In the genomic region with DNA sequence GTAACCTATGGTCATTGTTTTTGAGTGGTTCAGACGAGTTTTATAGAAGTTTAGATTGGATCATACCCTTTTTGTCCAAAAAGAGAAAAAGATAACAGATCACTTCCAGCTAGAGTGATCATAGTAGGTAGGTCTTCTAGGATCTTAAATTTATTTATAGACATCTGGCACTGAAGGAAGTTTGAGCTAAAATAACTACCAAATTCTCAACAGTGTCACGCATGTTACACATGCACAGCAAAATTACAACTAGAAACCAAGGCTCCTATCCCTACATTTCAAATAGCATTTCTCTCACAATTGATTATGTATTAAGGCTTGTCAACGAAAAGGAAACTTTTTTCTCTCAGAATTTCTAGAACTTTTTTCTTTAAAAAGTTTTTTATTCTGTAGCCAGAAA, we compare ENCODE assay signal across 16 cellular contexts. TPM values are rescaled to one million over a fixed set of nuclear protein-coding genes. Genes with fewer than 3 reads are reported as not detected.
DNase-seq lines count a peak whose midpoint lies in the region; ATAC-seq, FAIRE-seq and TF ChIP-seq lines count a peak whose summit lies in the region.
"Had no signal": no experiment of that assay in that cellular context is flagged by ENCODE, and none has a peak within 500 bp of the region (broad histone marks: within the 10 kb centered on the region; RNA-seq: fewer than 3 reads in every experiment).

No MANE protein-coding gene starts in this region.

- peaks cover 43% of the 10 kb centered on the region for H4K20me1 ChIP-seq in keratinocyte (ENCODE audit: control insufficient read depth, extremely low read depth, insufficient read depth, low read length)

- H3K9me3 Mint-ChIP-seq in activated naive CD4-positive, alpha-beta T cell treated with anti-CD3 and anti-CD28 coated beads, Interleukin-2, amount 50 U/mL, for 24 hours, result no peaks in the 10 kb centered on the region

- H3K36me3 Mint-ChIP-seq in activated naive CD4-positive, alpha-beta T cell treated with anti-CD3 and anti-CD28 coated beads, Interleukin-2, amount 50 U/mL, for 24 hours, result peaks cover 3% of the 10 kb centered on the region

- H2AFZ ChIP-seq in keratinocyte (ENCODE audit: control insufficient read depth, low read length), result no peak overlapping the region

- H3K27ac ChIP-seq in keratinocyte (ENCODE audit: control insufficient read depth, insufficient read depth, low read length) (peak overlapping the region; percentile 2), subcutaneous abdominal adipose tissue (ENCODE audit: low read depth, low read length) (peak overlapping the region; percentile 94)

- no peak for ATAC-seq in GM21367 (IDR thresholded peaks at IDR 0.05; ENCODE audit: unreplicated experiment)

- no peak for DNase-seq in activated naive CD4-positive, alpha-beta T cell (lab: John Stamatoyannopoulos, UW)
- DNase-seq in adipocyte (ENCODE audit: low read depth) (peak; percentile 45), keratinocyte (ENCODE audit: low read depth, low spot score) (no peak), NCI-H510A treated with DMSO at 0.1 percent for 48 hours (lab: John Stamatoyannopoulos, UW) (no peak), frontal cortex (ENCODE audit: low spot score in 2 of 2) (no peak)
- DNase-seq: 8988T, NCI-H526, T-helper 1 cell had no signal

- TF ChIP-seq CTCF in keratinocyte (optimal IDR thresholded peaks at IDR 0.05 in 1 of 3, IDR thresholded peaks at IDR 0.05 in 1 of 3, conservative IDR thresholded peaks at IDR 0.05 in 1 of 3; ENCODE audit: extremely low read depth in 1 of 3, insufficient read depth in 2 of 3, low read length in 3 of 3), result no peak

- H3K9ac ChIP-seq in adipocyte (ENCODE audit: low read length) (peak overlapping the region; percentile 99), keratinocyte (ENCODE audit: control insufficient read depth, extremely low read depth, insufficient read depth, low read length) (no peak overlapping the region), subcutaneous abdominal adipose tissue (ENCODE audit: low read length in 5 of 5) (peak overlapping the region in 1 of 5 donors; percentile 43)

- dilution Hi-C loops in keratinocyte (cut with MboI; ENCODE audit: extremely low pct_ligation_motif_present, low sequenced_read_pairs), result no loop called here

- no peaks in the 10 kb centered on the region for H3K9me1 ChIP-seq in keratinocyte (ENCODE audit: control insufficient read depth, extremely low read depth, insufficient read depth, low read length)

- H3K9me3 ChIP-seq in adipocyte (ENCODE audit: control insufficient read depth, low read length) (no peaks in the 10 kb centered on the region), keratinocyte (ENCODE audit: control insufficient read depth, low read depth, low read length) (no peaks in the 10 kb centered on the region), subcutaneous abdominal adipose tissue (ENCODE audit: control insufficient read depth in 5 of 5, low read length in 5 of 5) (no peaks in the 10 kb centered on the region)

- H3K4me3 Mint-ChIP-seq in activated naive CD4-positive, alpha-beta T cell treated with anti-CD3 and anti-CD28 coated beads, Interleukin-2, amount 50 U/mL, for 24 hours, result peak overlapping the region; percentile 38

- FAIRE-seq in keratinocyte (lab: Jason Lieb, UNC), result no peak
- FAIRE-seq in frontal cortex (lab: Jason Lieb, UNC), result no peak
- FAIRE-seq: islet of Langerhans had no signal

- peak overlapping the region; percentile 97 for H3K4me2 ChIP-seq in keratinocyte (ENCODE audit: control insufficient read depth, extremely low read depth, insufficient read depth, low read depth, low read length)

- H3K4me1 Mint-ChIP-seq in activated naive CD4-positive, alpha-beta T cell treated with anti-CD3 and anti-CD28 coated beads, Interleukin-2, amount 50 U/mL, for 24 hours, result peaks cover 59% of the 10 kb centered on the region

- peak overlapping the region; percentile 99 for H3K4me3 ChIP-seq in adipocyte (ENCODE audit: low read length)
- H3K4me3 ChIP-seq in keratinocyte (ENCODE audit: control insufficient read depth in 2 of 3, extremely low read depth in 1 of 3, insufficient read depth in 2 of 3, low read depth in 1 of 3, low read length in 3 of 3), result peak overlapping the region in 1 of 3 experiments; percentile 77
- peak overlapping the region in 1 of 5 donors; percentile 97 for H3K4me3 ChIP-seq in subcutaneous abdominal adipose tissue (ENCODE audit: low read depth in 1 of 5, low read length in 5 of 5)

- peaks cover 11% of the 10 kb centered on the region for H3K36me3 ChIP-seq in adipocyte (ENCODE audit: control insufficient read depth, insufficient read depth, low read length, severe bottlenecking)
- peaks cover 0 to 7% of the 10 kb centered on the region in 2 experiments for H3K36me3 ChIP-seq in keratinocyte (ENCODE audit: control insufficient read depth in 2 of 2, extremely low read depth in 1 of 2, insufficient read depth in 2 of 2, low read length in 2 of 2)
- H3K36me3 ChIP-seq in subcutaneous abdominal adipose tissue (ENCODE audit: control insufficient read depth in 5 of 5, insufficient read depth in 5 of 5, low read length in 5 of 5), result no peaks in the 10 kb centered on the region

- H3K4me1 ChIP-seq in adipocyte (ENCODE audit: control insufficient read depth, insufficient read depth, low read length), result peaks cover 58% of the 10 kb centered on the region
- peaks cover 47% of the 10 kb centered on the region for H3K4me1 ChIP-seq in keratinocyte (ENCODE audit: control insufficient read depth, extremely low read depth, insufficient read depth, low read length)
- peaks cover 4 to 39% (median 36%) of the 10 kb centered on the region in 5 donors for H3K4me1 ChIP-seq in subcutaneous abdominal adipose tissue (ENCODE audit: control insufficient read depth in 5 of 5, insufficient read depth in 5 of 5, low read length in 5 of 5)

- H3K27me3 ChIP-seq in adipocyte (replicated peaks; ENCODE audit: control insufficient read depth, insufficient read depth, low read length) (no peaks in the 10 kb centered on the region), keratinocyte (ENCODE audit: control insufficient read depth, extremely low read depth, insufficient read depth, low read length) (no peaks in the 10 kb centered on the region), subcutaneous abdominal adipose tissue (ENCODE audit: control insufficient read depth in 5 of 5, insufficient read depth in 4 of 5, low read length in 5 of 5) (no peaks in the 10 kb centered on the region)

- no peak overlapping the region for H3K27ac Mint-ChIP-seq in activated naive CD4-positive, alpha-beta T cell treated with anti-CD3 and anti-CD28 coated beads, Interleukin-2, amount 50 U/mL, for 24 hours
- H3K27ac Mint-ChIP-seq: progenitor cell of endocrine pancreas had no signal

- H3K79me2 ChIP-seq in keratinocyte (ENCODE audit: control insufficient read depth, insufficient read depth, low read length), result peaks cover 74% of the 10 kb centered on the region

- H3K27me3 Mint-ChIP-seq in activated naive CD4-positive, alpha-beta T cell treated with anti-CD3 and anti-CD28 coated beads, Interleukin-2, amount 50 U/mL, for 24 hours, result no peaks in the 10 kb centered on the region

RNA-seq across cellular contexts. Expression of gene CALU, which starts 2.3 kb away (rescaled TPM):
- 96.0 to 188 TPM (median 155 TPM) in 3 replicates for polyA plus RNA-seq in keratinocyte
- polyA plus RNA-seq in keratinocyte (2011; ENCODE audit: low read depth), result 183 TPM
- 47.9 and 86.0 TPM in 2 replicates for polyA plus RNA-seq in keratinocyte (2011; cell fraction: cytosol; rRNA removed)
- 166 and 224 TPM in 2 replicates for polyA plus RNA-seq in keratinocyte (2011; cell fraction: nucleus; rRNA removed)
- 43.9 and 203 TPM in 2 replicates for polyA plus RNA-seq in keratinocyte (2012; ENCODE audit: low replicate concordance)
- 29.3 to 93.0 TPM (median 53.0 TPM) in 3 replicates for polyA minus RNA-seq in keratinocyte
- 58.9 TPM for polyA minus RNA-seq in keratinocyte (2011; cell fraction: cytosol; rRNA and poly(A)+ RNA removed)
- 88.5 and 196 TPM in 2 replicates for polyA minus RNA-seq in keratinocyte (2011; cell fraction: nucleus; rRNA and poly(A)+ RNA removed)
- total RNA-seq in frontal cortex, result 55.0 TPM

RNA-seq across cellular contexts. Expression of gene OPN1SW, which starts 34.1 kb away (rescaled TPM):
- not detected in 3 replicates for polyA plus RNA-seq in keratinocyte
- not detected for polyA plus RNA-seq in keratinocyte (2011; ENCODE audit: low read depth)
- polyA plus RNA-seq in keratinocyte (2011; cell fraction: cytosol; rRNA removed), result not detected in 2 replicates
- polyA plus RNA-seq in keratinocyte (2011; cell fraction: nucleus; rRNA removed), result not detected in 2 replicates
- not detected in 2 replicates for polyA plus RNA-seq in keratinocyte (2012; ENCODE audit: low replicate concordance)
- polyA minus RNA-seq in keratinocyte, result not detected in 3 replicates
- not detected for polyA minus RNA-seq in keratinocyte (2011; cell fraction: cytosol; rRNA and poly(A)+ RNA removed)
- polyA minus RNA-seq in keratinocyte (2011; cell fraction: nucleus; rRNA and poly(A)+ RNA removed), result not detected in 2 replicates
- not detected for total RNA-seq in frontal cortex
- total RNA-seq: M059J, progenitor cell of endocrine pancreas, urinary bladder had no signal
- polyA plus RNA-seq: adipose tissue, urinary bladder had no signal

RNA-seq across cellular contexts. Expression of gene CCDC136, which starts 50.3 kb away (rescaled TPM):
- polyA plus RNA-seq in keratinocyte, result 0.84 to 1.6 TPM (median 1.5 TPM) in 3 replicates
- 0.29 TPM for polyA plus RNA-seq in keratinocyte (2011; ENCODE audit: low read depth)
- polyA plus RNA-seq in keratinocyte (2011; cell fraction: cytosol; rRNA removed), result 0.52 and 0.64 TPM in 2 replicates
- 4.4 and 5.1 TPM in 2 replicates for polyA plus RNA-seq in keratinocyte (2011; cell fraction: nucleus; rRNA removed)
- polyA plus RNA-seq in keratinocyte (2012; ENCODE audit: low replicate concordance), result 0.11 and 0.50 TPM in 2 replicates
- 1.0 to 1.9 TPM (median 1.8 TPM) in 3 replicates for polyA minus RNA-seq in keratinocyte
- polyA minus RNA-seq in keratinocyte (2011; cell fraction: cytosol; rRNA and poly(A)+ RNA removed), result not detected
- 2.5 and 3.4 TPM in 2 replicates for polyA minus RNA-seq in keratinocyte (2011; cell fraction: nucleus; rRNA and poly(A)+ RNA removed)
- total RNA-seq in frontal cortex, result 38.3 TPM
